Comparison of ENCODE assay signal across 19 cellular contexts in genomic region chr3:146818301-146818700, GRCh38.
"Had no signal": no experiment of that assay in that cellular context is flagged by ENCODE, and none has a peak within 500 bp of the region (broad histone marks: within the 10 kb centered on the region; RNA-seq: fewer than 3 reads in every experiment).

No MANE protein-coding gene starts in this region.

- H3K4me1 ChIP-seq: esophagus muscularis mucosa, gastroesophageal sphincter, psoas muscle, stomach, transverse colon had no signal

- H3K27me3 Mint-ChIP-seq: dendritic cell treated with granulocyte-macrophage colony-stimulating factor and Interleukin-4, amounts not matched to agents 40 ng/mL and 50 ng/mL, for 4 days; effector memory CD8-positive, alpha-beta T cell; naive thymus-derived CD4-positive, alpha-beta T cell had no signal

- H3K4me3 ChIP-seq: esophagus muscularis mucosa, gastroesophageal sphincter, lung, psoas muscle, skin epidermis, stomach, thoracic aorta, transverse colon had no signal

- DNase-seq: effector memory CD8-positive, alpha-beta T cell; left colon; left ventricle myocardium superior; naive thymus-derived CD4-positive, alpha-beta T cell; nephron progenitor cell; psoas muscle; stimulated activated CD4-positive, alpha-beta T cell treated with anti-CD3 and anti-CD28 coated beads, Interleukin-12 subunit alpha, Interleukin-12 subunit beta, amount 100 ng/mL, for 4 hours; stimulated activated naive CD4-positive, alpha-beta T cell; stomach; transverse colon had no signal

- H3K9me3 ChIP-seq: esophagus muscularis mucosa, gastroesophageal sphincter, neutrophil, psoas muscle, stomach, thoracic aorta, transverse colon had no signal

- H3K4me3 Mint-ChIP-seq: dendritic cell treated with granulocyte-macrophage colony-stimulating factor and Interleukin-4, amounts not matched to agents 40 ng/mL and 50 ng/mL, for 4 days; effector memory CD8-positive, alpha-beta T cell; naive thymus-derived CD4-positive, alpha-beta T cell; nephron progenitor cell had no signal

- H3K27ac Mint-ChIP-seq: dendritic cell treated with granulocyte-macrophage colony-stimulating factor and Interleukin-4, amounts not matched to agents 40 ng/mL and 50 ng/mL, for 4 days; effector memory CD8-positive, alpha-beta T cell; naive thymus-derived CD4-positive, alpha-beta T cell; nephron progenitor cell had no signal

- H3K4me1 Mint-ChIP-seq: naive thymus-derived CD4-positive, alpha-beta T cell had no signal

- H3K27ac ChIP-seq: epithelial cell of prostate, esophagus muscularis mucosa, gastroesophageal sphincter, neutrophil, psoas muscle, skin epidermis, stomach, thoracic aorta, transverse colon had no signal

- ATAC-seq: effector memory CD8-positive, alpha-beta T cell; gastroesophageal sphincter; left colon; left ventricle myocardium superior; naive thymus-derived CD4-positive, alpha-beta T cell; sciatic nerve had no signal

- H3K36me3 Mint-ChIP-seq: naive thymus-derived CD4-positive, alpha-beta T cell had no signal

- H3K36me3 ChIP-seq: esophagus muscularis mucosa, gastroesophageal sphincter, neutrophil, stomach, thoracic aorta, transverse colon had no signal

- H3K27me3 ChIP-seq: esophagus muscularis mucosa, gastroesophageal sphincter, neutrophil, stomach, transverse colon had no signal

- H3K9me3 Mint-ChIP-seq: dendritic cell treated with granulocyte-macrophage colony-stimulating factor and Interleukin-4, amounts not matched to agents 40 ng/mL and 50 ng/mL, for 4 days; effector memory CD8-positive, alpha-beta T cell; nephron progenitor cell had no signal
